Comparison of ENCODE assay signal across 8 cellular contexts in genomic region chr19:11138659-11139526, GRCh38. TPM values are rescaled to one million over a fixed set of nuclear protein-coding genes. Genes with fewer than 3 reads are reported as not detected.
DNase-seq lines count a peak whose midpoint lies in the region; ATAC-seq and TF ChIP-seq lines count a peak whose summit lies in the region.

No MANE protein-coding gene starts in this region.

- H3K27me3 ChIP-seq in Panc1 (ENCODE audit: control insufficient read depth, insufficient read depth, low read length) (no peaks in the 10 kb centered on the region), endodermal cell (ENCODE audit: control insufficient read depth, insufficient read depth, low read length, poor library complexity, severe bottlenecking) (no peaks in the 10 kb centered on the region)
- H3K27me3 ChIP-seq in CD8-positive, alpha-beta T cell (ENCODE audit: insufficient read depth, low read length): no peaks in the 10 kb centered on the region

- H3K4me1 Mint-ChIP-seq in endodermal cell: peaks cover 8% of the 10 kb centered on the region
- H3K4me1 Mint-ChIP-seq in CD8-positive, alpha-beta T cell (ENCODE audit: low read depth): peaks cover 18% of the 10 kb centered on the region

- peaks cover 3% of the 10 kb centered on the region for H3K9me3 Mint-ChIP-seq in endodermal cell
- no peaks in the 10 kb centered on the region for H3K9me3 Mint-ChIP-seq in CD8-positive, alpha-beta T cell

- intact Hi-C loops in Panc1 (cut with micrococcal nuclease; ENCODE audit: unreplicated experiment): loop anchor here (5.0 kb wide), 1 partner anchor 63 kb away; no protein-coding TSS in a partner anchor
- intact Hi-C loops in CD8-positive, alpha-beta T cell (cut with DNase I, micrococcal nuclease): loop anchor here in 1 of 2 experiments (5.0 kb wide), 1 partner anchor 308 kb away; no protein-coding TSS in a partner anchor

- POLR2A ChIA-PET in GM10248 (lab: Yijun Ruan, JAX): no interaction called here
- POLR2A ChIA-PET in Panc1 (lab: Charles Lee): no interaction called here
- POLR2A ChIA-PET in CD8-positive, alpha-beta T cell (lab: Charles Lee): no interaction called here

- H3K4me3 ChIP-seq in Panc1 (ENCODE audit: low read depth in 2 of 2, low read length in 2 of 2) (peak overlapping the region in 1 of 2 experiments; percentile 16; a peak in 1 of 4 replicates), endodermal cell (ENCODE audit: low read length) (no peak overlapping the region)
- no peak overlapping the region for H3K4me3 ChIP-seq in CD8-positive, alpha-beta T cell (ENCODE audit: low read depth, low read length)

- DNase-seq in GM10248 (ENCODE audit: extremely low spot score): peak; percentile 20
- DNase-seq in Panc1 (ENCODE audit: low read depth, low spot score): no peak
- DNase-seq in endodermal cell: peak; percentile 88
- DNase-seq in midbrain (lab: John Stamatoyannopoulos, UW): peak; percentile 6
- no peak for DNase-seq in CD8-positive, alpha-beta T cell
- no peak for DNase-seq in activated T-cell treated with anti-CD3 and anti-CD28 coated beads, Interleukin-2, amount 50 U/mL, for 1 hour

- CTCF ChIA-PET in GM10248 (lab: Yijun Ruan, JAX): interaction anchor here (0.7 to 6.4 kb wide), 13 partner anchors 11 to 344 kb away, joined by 3 to 42 read pairs (median 4); no protein-coding TSS in a partner anchor
- CTCF ChIA-PET in Panc1 (lab: Charles Lee): interaction anchor here (0.5 to 0.6 kb wide), 4 partner anchors 13 to 111 kb away, joined by 3 to 6 read pairs (median 4); no protein-coding TSS in a partner anchor
- CTCF ChIA-PET in CD8-positive, alpha-beta T cell (lab: Charles Lee): interaction anchor here (0.6 to 3.8 kb wide), 10 partner anchors 13 to 665 kb away, joined by 3 to 28 read pairs (median 7); partner anchors contain the start of gene SPC24

- no peak overlapping the region for H3K4me3 Mint-ChIP-seq in endodermal cell
- H3K4me3 Mint-ChIP-seq in CD8-positive, alpha-beta T cell: no peak overlapping the region

- H3K4me1 ChIP-seq in Panc1 (ENCODE audit: control insufficient read depth, insufficient read depth, low read length) (peaks cover 41% of the 10 kb centered on the region), endodermal cell (ENCODE audit: control insufficient read depth, insufficient read depth, low read length) (peaks cover 5% of the 10 kb centered on the region)
- peaks cover 23% of the 10 kb centered on the region for H3K4me1 ChIP-seq in CD8-positive, alpha-beta T cell (ENCODE audit: insufficient read depth, low read length)

- no peaks in the 10 kb centered on the region for H3K36me3 ChIP-seq in Panc1 (ENCODE audit: control insufficient read depth, insufficient read depth, low read length)
- H3K36me3 ChIP-seq in endodermal cell (ENCODE audit: control insufficient read depth, insufficient read depth, low read length): no peaks in the 10 kb centered on the region
- H3K36me3 ChIP-seq in CD8-positive, alpha-beta T cell (ENCODE audit: insufficient read depth, low read length): no peaks in the 10 kb centered on the region

- H3K9ac ChIP-seq in endodermal cell (ENCODE audit: extremely low read depth, low read length, poor library complexity, severe bottlenecking): no peak overlapping the region

- H3K27ac ChIP-seq in Panc1 (ENCODE audit: low read length) (peak overlapping the region; percentile 94), endodermal cell (ENCODE audit: low read depth, low read length) (no peak overlapping the region)
- no peak overlapping the region for H3K27ac ChIP-seq in CD8-positive, alpha-beta T cell (ENCODE audit: low read depth, low read length)

- H3K9me3 ChIP-seq in Panc1 (ENCODE audit: control insufficient read depth, insufficient read depth, low read depth, low read length) (no peaks in the 10 kb centered on the region), endodermal cell (ENCODE audit: control insufficient read depth, low read length) (no peaks in the 10 kb centered on the region)
- H3K9me3 ChIP-seq in CD8-positive, alpha-beta T cell (ENCODE audit: low read length): no peaks in the 10 kb centered on the region

- H3K36me3 Mint-ChIP-seq in endodermal cell (ENCODE audit: low read depth): peaks cover 3% of the 10 kb centered on the region
- no peaks in the 10 kb centered on the region for H3K36me3 Mint-ChIP-seq in CD8-positive, alpha-beta T cell

- no peaks in the 10 kb centered on the region for H3K27me3 Mint-ChIP-seq in endodermal cell (ENCODE audit: insufficient read depth)
- no peaks in the 10 kb centered on the region for H3K27me3 Mint-ChIP-seq in CD8-positive, alpha-beta T cell (ENCODE audit: low read depth)

- ATAC-seq in Panc1: peak; percentile 65
- no peak for ATAC-seq in CD8-positive, alpha-beta T cell
- ATAC-seq in HG02571 (IDR thresholded peaks at IDR 0.05; ENCODE audit: unreplicated experiment): no peak
- no peak for ATAC-seq in GM21360 (IDR thresholded peaks at IDR 0.05; ENCODE audit: unreplicated experiment)

- no TSS peak for BruUV-seq in Panc1 (replicated peaks; lab: Mats Ljungman, UMichigan)

- in situ Hi-C loops in Panc1 (cut with HindIII; ENCODE audit: low pct_unique_long_range_greater_than_20kb, low sequenced_read_pairs): no loop called here

- no peak overlapping the region for H3K27ac Mint-ChIP-seq in endodermal cell
- no peak overlapping the region for H3K27ac Mint-ChIP-seq in CD8-positive, alpha-beta T cell

- no peak for TF ChIP-seq CTCF in GM10248 (IDR thresholded peaks at IDR 0.05; ENCODE audit: control extremely low read depth, extremely low read depth, low read depth, missing control alignments)
- TF ChIP-seq CTCF in Panc1 (IDR thresholded peaks at IDR 0.05): no peak
- TF ChIP-seq CTCF in endodermal cell (conservative IDR thresholded peaks at IDR 0.05): no peak
- TF ChIP-seq CTCF in CD8-positive, alpha-beta T cell (IDR thresholded peaks at IDR 0.05): no peak

- WGBS in endodermal cell (ENCODE audit: insufficient coverage in 1 of 2, insufficient read length in 1 of 2), 2 experiments: 71 to 74% methylated on average over 11 to 16 of the region's 16 CpGs

RNA-seq across cellular contexts. Expression of gene SPC24, which starts 16.7 kb away (rescaled TPM):
- total RNA-seq in Panc1 (2021; ENCODE audit: unreplicated experiment) (50.6 TPM), endodermal cell (10 to 100 TPM; 35.4 to 50.0 TPM)
- polyA plus RNA-seq in Panc1 (2012; ENCODE audit: insufficient read length): 26.9 TPM
- polyA plus RNA-seq in endodermal cell (2013, experiment 1 of 2): 29.9 TPM
- polyA plus RNA-seq in endodermal cell (2013, experiment 2 of 2): 34.5 TPM
- total RNA-seq in CD8-positive, alpha-beta T cell: under 1 TPM; 0.79 to 0.86 TPM

RNA-seq across cellular contexts. Expression of gene LDLR, which starts 49.6 kb away (rescaled TPM):
- total RNA-seq in Panc1 (2021; ENCODE audit: unreplicated experiment): 203 TPM
- 110 TPM for polyA plus RNA-seq in Panc1 (2012; ENCODE audit: insufficient read length)
- total RNA-seq in endodermal cell: 100 to 1,000 TPM in 1 of 2 donors, 10 to 100 TPM in 1; 61.0 to 101 TPM
- 105 TPM for polyA plus RNA-seq in endodermal cell (2013, experiment 1 of 2)
- 103 TPM for polyA plus RNA-seq in endodermal cell (2013, experiment 2 of 2)
- total RNA-seq in CD8-positive, alpha-beta T cell: 10 to 100 TPM; 60.5 to 67.0 TPM

RNA-seq across cellular contexts. Expression of gene KANK2, which starts 58.5 kb away (rescaled TPM):
- total RNA-seq in Panc1 (2021; ENCODE audit: unreplicated experiment): 121 TPM
- polyA plus RNA-seq in Panc1 (2012; ENCODE audit: insufficient read length): 199 TPM
- total RNA-seq in endodermal cell: 10 to 100 TPM; 74.2 to 87.7 TPM
- polyA plus RNA-seq in endodermal cell (2013, experiment 1 of 2): 27.0 TPM
- 29.6 TPM for polyA plus RNA-seq in endodermal cell (2013, experiment 2 of 2)
- total RNA-seq in CD8-positive, alpha-beta T cell: under 1 TPM in 1 of 2 experiments, not detected in 1; 0.22 TPM

Comparison
In these comparisons a context has a peak if more than half of its experiments do, and no peak if none do; other contexts are left out.
1. DNase-seq: peak in GM10248 (single experiment), endodermal cell (single experiment) and midbrain (single experiment); none in Panc1 (single experiment), CD8-positive, alpha-beta T cell (0 of 7) and activated T-cell treated with anti-CD3 and anti-CD28 coated beads, Interleukin-2, amount 50 U/mL, for 1 hour (single experiment).
2. RNA of gene SPC24, which starts 16.7 kb away (total RNA-seq): 50.6 TPM in Panc1 (single experiment) and 35.4 to 50.0 TPM in endodermal cell; 0.79 to 0.86 TPM in CD8-positive, alpha-beta T cell; every median in the first group is over 10 times any median in the second.
3. RNA of gene KANK2, which starts 58.5 kb away (total RNA-seq): 121 TPM in Panc1 (single experiment) and 74.2 to 87.7 TPM in endodermal cell; 0.22 TPM in CD8-positive, alpha-beta T cell; every median in the first group is over 10 times any median in the second.